Comparison of ENCODE assay signal across 13 cellular contexts in the genomic region with DNA sequence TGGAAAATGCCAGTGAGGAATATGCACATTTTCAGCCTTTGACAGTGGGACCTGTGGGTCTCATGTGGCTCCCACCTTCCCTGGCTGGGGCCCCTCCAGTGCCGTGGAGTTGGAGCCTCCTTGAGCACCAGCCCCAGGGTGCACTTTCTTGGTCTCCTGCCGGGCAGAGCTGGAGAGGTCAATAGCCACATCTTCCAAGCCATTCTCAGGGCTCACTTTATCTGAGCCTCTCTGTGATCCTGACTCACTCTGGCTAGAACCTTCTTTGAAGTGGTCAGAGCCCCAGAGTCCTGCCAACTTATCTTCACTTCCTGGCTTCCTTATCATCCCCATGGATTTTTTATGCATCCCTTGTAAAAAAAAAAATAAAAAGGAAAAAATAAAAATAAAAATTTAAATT. TPM values are rescaled to one million over a fixed set of nuclear protein-coding genes. Genes with fewer than 3 reads are reported as not detected.
DNase-seq lines count a peak whose midpoint lies in the region; ATAC-seq and TF ChIP-seq lines count a peak whose summit lies in the region.
"Had no signal": no experiment of that assay in that cellular context is flagged by ENCODE, and none has a peak within 500 bp of the region (broad histone marks: within the 10 kb centered on the region; RNA-seq: fewer than 3 reads in every experiment).

No MANE protein-coding gene starts in this region.

- H3K27ac ChIP-seq in KMS-11 (no peak overlapping the region), psoas muscle (peak overlapping the region; percentile 32), gastroesophageal sphincter (no peak overlapping the region)

- DNase-seq in COLO829 (ENCODE audit: low spot score): peak; percentile 81
- peak; percentile 61 for DNase-seq in amniotic epithelial cell (ENCODE audit: low read depth)
- peak in 1 of 2 donors; percentile 28 for DNase-seq in psoas muscle
- DNase-seq in HuH-7 (ENCODE audit: low spot score): no peak
- no peak for DNase-seq in GM20000 (ENCODE audit: low spot score)
- DNase-seq: BE2C, GOT3, KBM-7, NCI-H187 had no signal

- no peak for TF ChIP-seq CTCF in KMS-11 (conservative IDR thresholded peaks at IDR 0.05; ENCODE audit: low read depth, low read length)
- no peak for TF ChIP-seq CTCF in psoas muscle (IDR thresholded peaks at IDR 0.05)
- TF ChIP-seq CTCF in GM20000 (IDR thresholded peaks at IDR 0.05; ENCODE audit: extremely low read depth, missing control alignments): no peak
- no peak for TF ChIP-seq CTCF in gastroesophageal sphincter (IDR thresholded peaks at IDR 0.05)

- H3K4me1 ChIP-seq in KMS-11 (ENCODE audit: low read depth, poor library complexity, severe bottlenecking) (peaks cover 16% of the 10 kb centered on the region), psoas muscle (peaks cover 15% of the 10 kb centered on the region), gastroesophageal sphincter (peaks cover 0 to 23% (median 7%) of the 10 kb centered on the region in 3 donors)
- H3K4me1 ChIP-seq: BE2C had no signal

- no peaks in the 10 kb centered on the region for H3K9me3 ChIP-seq in psoas muscle
- H3K9me3 ChIP-seq in gastroesophageal sphincter: no peaks in the 10 kb centered on the region
- H3K9me3 ChIP-seq: BE2C had no signal

- TF ChIP-seq POLR2A in gastroesophageal sphincter (IDR thresholded peaks at IDR 0.05): no peak

- intact Hi-C loops in psoas muscle (cut with DNase I): loop anchor here in 1 of 2 donors (5.0 kb wide), 2 partner anchors 101 to 321 kb away; no protein-coding TSS in a partner anchor

- 73 to 85% (median 84%) methylated on average over 2 of the region's 2 CpGs for WGBS in psoas muscle, 3 donors
- WGBS in gastroesophageal sphincter (ENCODE audit: low coverage in 1 of 2), 2 donors: 50% methylated on average over 2 of the region's 2 CpGs; no CpG with 5 or more reads in 1 of the 2 donors

- H3K4me3 ChIP-seq in KMS-11 (IDR thresholded peaks at IDR 0.05; ENCODE audit: insufficient read depth, low read depth, low read length): no peak overlapping the region
- H3K4me3 ChIP-seq in psoas muscle: no peak overlapping the region
- H3K4me3 ChIP-seq in gastroesophageal sphincter: no peak overlapping the region

- H3K36me3 ChIP-seq in KMS-11 (ENCODE audit: insufficient read depth) (no peaks in the 10 kb centered on the region), psoas muscle (ENCODE audit: insufficient read depth in 1 of 2, low read depth in 1 of 2) (no peaks in the 10 kb centered on the region), gastroesophageal sphincter (no peaks in the 10 kb centered on the region)
- H3K36me3 ChIP-seq: BE2C had no signal

- no peak overlapping the region for H3K9ac ChIP-seq in KMS-11

- no peaks in the 10 kb centered on the region for H3K79me2 ChIP-seq in KMS-11 (ENCODE audit: insufficient read depth, low read depth)

- peak overlapping the region; percentile 29; the same call in 1 of the 2 replicates for H3K4me2 ChIP-seq in KMS-11

- no peaks in the 10 kb centered on the region for H4K20me1 ChIP-seq in KMS-11 (ENCODE audit: insufficient read depth)

- H3K27me3 ChIP-seq in KMS-11 (ENCODE audit: insufficient read depth, low read depth) (no peaks in the 10 kb centered on the region), psoas muscle (ENCODE audit: insufficient read depth in 3 of 3, low read length in 2 of 3) (peaks cover 0 to 22% (median 4%) of the 10 kb centered on the region in 3 donors), gastroesophageal sphincter (peaks cover 64% of the 10 kb centered on the region)

- TF ChIP-seq EP300 in gastroesophageal sphincter (IDR thresholded peaks at IDR 0.05): no peak

- ATAC-seq in psoas muscle: peak in 2 of 4 donors; percentile 26 to 36
- no peak for ATAC-seq in HG02970 (IDR thresholded peaks at IDR 0.05; ENCODE audit: low FRiP score, unreplicated experiment)
- no peak for ATAC-seq in gastroesophageal sphincter
- ATAC-seq: CD8-positive, alpha-beta T cell had no signal

- no peak overlapping the region for H2AFZ ChIP-seq in KMS-11 (ENCODE audit: low read depth)

RNA-seq across cellular contexts. Expression of a gene that starts 5.7 kb away (rescaled TPM):
- total RNA-seq in psoas muscle (under 1 TPM in 3 of 4 donors, not detected in 1; 0.41 to 0.52 (median 0.48) TPM), gastroesophageal sphincter (not detected)
- under 1 TPM; 0.04 to 0.07 (median 0.05) TPM for polyA plus RNA-seq in psoas muscle
- total RNA-seq: CD8-positive, alpha-beta T cell had no signal

RNA-seq across cellular contexts. Expression of a gene that starts 18.3 kb away (rescaled TPM):
- total RNA-seq in psoas muscle (10 to 100 TPM; 16.8 to 53.3 (median 39.0) TPM), gastroesophageal sphincter (100 to 1,000 TPM in 1 of 4 donors, 10 to 100 TPM in 3; 44.7 to 105 (median 61.6) TPM)
- 10 to 100 TPM in 2 of 3 donors, 1 to 10 TPM in 1; 8.8 to 15.1 (median 12.2) TPM for polyA plus RNA-seq in psoas muscle

Comparison
In these comparisons a context has a peak if more than half of its experiments do, and no peak if none do; other contexts are left out.
1. DNase-seq: peak in COLO829 (single experiment) and amniotic epithelial cell (single experiment); none in HuH-7 (single experiment) and GM20000 (single experiment).